ENCODE assay signal across 11 cellular contexts in the genomic region with DNA sequence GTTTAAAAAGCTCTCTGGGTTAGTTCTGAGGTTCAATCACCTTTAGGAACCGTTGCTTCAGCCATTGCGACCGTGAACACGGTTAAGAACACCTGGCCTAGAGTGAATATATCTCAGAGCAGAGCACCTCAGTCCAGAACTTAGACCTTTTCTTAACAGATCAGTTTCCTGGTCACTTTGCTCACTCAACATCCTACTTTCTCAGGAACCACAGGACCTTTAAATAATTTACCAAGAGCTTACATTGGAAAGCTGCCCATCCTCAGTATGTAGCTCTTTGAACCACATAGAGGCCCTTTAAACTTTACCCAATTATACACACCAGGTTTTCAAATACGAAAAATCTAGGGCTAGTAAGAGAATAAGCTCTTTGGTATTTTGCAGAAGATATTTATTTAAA.
DNase-seq lines count a peak whose midpoint lies in the region; ATAC-seq lines count a peak whose summit lies in the region.
"Had no signal": no experiment of that assay in that cellular context is flagged by ENCODE, and none has a peak within 500 bp of the region (broad histone marks: within the 10 kb centered on the region; RNA-seq: fewer than 3 reads in every experiment).

No MANE protein-coding gene starts in this region.

- ATAC-seq in GM19035 (IDR thresholded peaks at IDR 0.05; ENCODE audit: unreplicated experiment) (peak; percentile 38), HG02763 (IDR thresholded peaks at IDR 0.05; ENCODE audit: unreplicated experiment) (peak; percentile 37), HG03565 (IDR thresholded peaks at IDR 0.05; ENCODE audit: unreplicated experiment) (peak; percentile 35), memory B cell (ENCODE audit: low read depth) (no peak), left ventricle myocardium superior (no peak)

- peak overlapping the region; percentile 48 for H3K27ac Mint-ChIP-seq in memory B cell

- no peaks in the 10 kb centered on the region for H3K9me3 Mint-ChIP-seq in memory B cell

- no peaks in the 10 kb centered on the region for H3K36me3 Mint-ChIP-seq in memory B cell

- no peaks in the 10 kb centered on the region for H3K27me3 Mint-ChIP-seq in memory B cell

- H3K4me1 Mint-ChIP-seq in memory B cell, result peaks cover 10% of the 10 kb centered on the region

- DNase-seq in memory B cell (ENCODE audit: low spot score in 2 of 2), result no peak
- no peak for DNase-seq in iPS-NIHi11 (ENCODE audit: low spot score)
- DNase-seq in left ventricle myocardium superior, result no peak
- DNase-seq in activated T-cell treated with anti-CD3 and anti-CD28 coated beads, Interleukin-2, amount 50 U/mL, for 48 hours, result no peak
- no peak for DNase-seq in COR-L47 (lab: John Stamatoyannopoulos, UW)
- DNase-seq: activated CD4-positive, alpha-beta T cell treated with anti-CD3 and anti-CD28 coated beads for 4 hours; Caco-2; retina had no signal

- H3K4me3 Mint-ChIP-seq in memory B cell, result no peak overlapping the region

- intact Hi-C loops in left ventricle myocardium superior (cut with micrococcal nuclease), result no loop called here

Comparison
In these comparisons a context has a peak if more than half of its experiments do, and no peak if none do; other contexts are left out.
1. ATAC-seq: peak in GM19035 (single experiment), HG02763 (single experiment) and HG03565 (single experiment); none in memory B cell (single experiment) and left ventricle myocardium superior (single experiment).